Comparison of ENCODE assay signal across 1 cellular context in the genomic region with DNA sequence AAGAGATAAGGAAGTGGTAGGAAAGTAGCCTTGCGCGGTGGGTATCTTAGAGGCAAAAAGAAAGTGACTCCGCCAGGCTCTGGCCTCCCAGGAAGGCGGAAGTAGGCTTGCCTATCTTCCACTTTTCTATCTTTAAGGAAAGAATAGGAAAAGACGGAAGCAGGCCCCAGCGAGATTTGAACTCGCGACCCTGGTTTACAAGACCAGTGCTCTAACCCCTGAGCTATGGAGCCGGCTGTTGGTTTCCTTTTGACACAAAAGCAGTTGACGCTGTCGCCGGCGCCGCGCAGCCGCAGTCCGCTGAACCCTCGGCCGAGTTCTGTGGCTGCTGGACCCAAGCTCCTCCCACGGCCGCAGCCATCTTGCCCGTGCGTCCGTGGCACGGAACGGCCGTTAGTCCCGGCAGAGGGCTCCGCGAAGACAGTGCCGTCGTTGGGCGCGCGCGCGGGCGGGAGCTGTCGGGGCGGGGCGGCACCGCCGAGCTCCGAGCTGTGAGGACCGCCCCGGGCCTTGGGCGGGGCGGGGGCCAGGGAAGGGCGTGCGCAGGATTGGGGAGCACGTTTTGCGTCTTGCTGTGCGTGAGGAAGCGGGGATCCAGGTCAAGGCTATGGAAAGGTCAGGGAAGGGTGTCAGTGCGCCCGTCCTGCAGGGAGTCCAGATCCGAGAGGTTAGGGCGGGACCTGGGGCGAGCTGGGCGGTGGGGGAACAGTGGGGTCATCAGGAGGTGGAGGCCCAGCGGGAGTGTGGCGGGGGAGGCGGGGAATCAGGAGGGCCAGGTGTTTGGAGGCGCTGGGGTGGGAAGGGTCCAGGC.
TF ChIP-seq lines count a peak whose summit lies in the region.

No MANE protein-coding gene starts in this region.

TF ChIP-seq in HepG2, 621 proteins besides CTCF, POLR2A, EP300 and RAD21 (continued from another document and continues in another):
- TF ChIP-seq, protein P1, sequence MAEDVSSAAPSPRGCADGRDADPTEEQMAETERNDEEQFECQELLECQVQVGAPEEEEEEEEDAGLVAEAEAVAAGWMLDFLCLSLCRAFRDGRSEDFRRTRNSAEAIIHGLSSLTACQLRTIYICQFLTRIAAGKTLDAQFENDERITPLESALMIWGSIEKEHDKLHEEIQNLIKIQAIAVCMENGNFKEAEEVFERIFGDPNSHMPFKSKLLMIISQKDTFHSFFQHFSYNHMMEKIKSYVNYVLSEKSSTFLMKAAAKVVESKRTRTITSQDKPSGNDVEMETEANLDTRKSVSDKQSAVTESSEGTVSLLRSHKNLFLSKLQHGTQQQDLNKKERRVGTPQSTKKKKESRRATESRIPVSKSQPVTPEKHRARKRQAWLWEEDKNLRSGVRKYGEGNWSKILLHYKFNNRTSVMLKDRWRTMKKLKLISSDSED (CRISPR knock-in tag; IDR thresholded peaks at IDR 0.05), result no peak
- peak; percentile 63; the same call in 1 of the 2 replicates for TF ChIP-seq IRX3 (CRISPR knock-in tag; IDR thresholded peaks at IDR 0.05; ENCODE audit: borderline replicate concordance, low read depth)
- TF ChIP-seq KLF11 (CRISPR knock-in tag; IDR thresholded peaks at IDR 0.05), result 0 out of 2 replicates have a peak, but pooled peaks have one; percentile 25
- peak; percentile 95; the same call in 1 of the 2 replicates for TF ChIP-seq ZNF556 (CRISPR knock-in tag; IDR thresholded peaks at IDR 0.05; ENCODE audit: borderline replicate concordance)
- TF ChIP-seq RFX5 (IDR thresholded peaks at IDR 0.05; ENCODE audit: low read depth, low read length), result no peak
- TF ChIP-seq GTF2F1 (IDR thresholded peaks at IDR 0.05; ENCODE audit: low read length), result no peak
- TF ChIP-seq TGIF2 (CRISPR knock-in tag; IDR thresholded peaks at IDR 0.05), result peak; percentile 19; the same call in 1 of the 2 replicates
- peak; percentile 80; the same call in 1 of the 2 replicates for TF ChIP-seq ZNF563 (CRISPR knock-in tag; IDR thresholded peaks at IDR 0.05)
- TF ChIP-seq, protein P2, sequence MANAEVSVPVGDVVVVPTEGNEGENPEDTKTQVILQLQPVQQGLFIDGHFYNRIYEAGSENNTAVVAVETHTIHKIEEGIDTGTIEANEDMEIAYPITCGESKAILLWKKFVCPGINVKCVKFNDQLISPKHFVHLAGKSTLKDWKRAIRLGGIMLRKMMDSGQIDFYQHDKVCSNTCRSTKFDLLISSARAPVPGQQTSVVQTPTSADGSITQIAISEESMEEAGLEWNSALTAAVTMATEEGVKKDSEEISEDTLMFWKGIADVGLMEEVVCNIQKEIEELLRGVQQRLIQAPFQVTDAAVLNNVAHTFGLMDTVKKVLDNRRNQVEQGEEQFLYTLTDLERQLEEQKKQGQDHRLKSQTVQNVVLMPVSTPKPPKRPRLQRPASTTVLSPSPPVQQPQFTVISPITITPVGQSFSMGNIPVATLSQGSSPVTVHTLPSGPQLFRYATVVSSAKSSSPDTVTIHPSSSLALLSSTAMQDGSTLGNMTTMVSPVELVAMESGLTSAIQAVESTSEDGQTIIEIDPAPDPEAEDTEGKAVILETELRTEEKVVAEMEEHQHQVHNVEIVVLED (CRISPR knock-in tag; IDR thresholded peaks at IDR 0.05; ENCODE audit: borderline replicate concordance), result peak; percentile 82
- no peak for TF ChIP-seq MAZ (IDR thresholded peaks at IDR 0.05; ENCODE audit: borderline replicate concordance, low read depth, low read length)
- peak; percentile 79; the same call in 1 of the 2 replicates for TF ChIP-seq MAZ (CRISPR knock-in tag; IDR thresholded peaks at IDR 0.05; ENCODE audit: low read depth)
- no peak for TF ChIP-seq SOX13 (IDR thresholded peaks at IDR 0.05)
- peak in 1 of 2 experiments; percentile 27; a peak in 1 of 4 replicates for TF ChIP-seq SOX13 (CRISPR knock-in tag; conservative IDR thresholded peaks at IDR 0.05 in 1 of 2, IDR thresholded peaks at IDR 0.05 in 1 of 2)
- 0 out of 2 replicates have a peak, but pooled peaks have one; percentile 26 for TF ChIP-seq ZFYVE20 (CRISPR knock-in tag; IDR thresholded peaks at IDR 0.05; ENCODE audit: borderline replicate concordance, low read depth)
- no peak for TF ChIP-seq ZNF354B (CRISPR knock-in tag; IDR thresholded peaks at IDR 0.05)
- TF ChIP-seq ZNF24 (IDR thresholded peaks at IDR 0.05), result peak; percentile 99
- TF ChIP-seq, protein P3, sequence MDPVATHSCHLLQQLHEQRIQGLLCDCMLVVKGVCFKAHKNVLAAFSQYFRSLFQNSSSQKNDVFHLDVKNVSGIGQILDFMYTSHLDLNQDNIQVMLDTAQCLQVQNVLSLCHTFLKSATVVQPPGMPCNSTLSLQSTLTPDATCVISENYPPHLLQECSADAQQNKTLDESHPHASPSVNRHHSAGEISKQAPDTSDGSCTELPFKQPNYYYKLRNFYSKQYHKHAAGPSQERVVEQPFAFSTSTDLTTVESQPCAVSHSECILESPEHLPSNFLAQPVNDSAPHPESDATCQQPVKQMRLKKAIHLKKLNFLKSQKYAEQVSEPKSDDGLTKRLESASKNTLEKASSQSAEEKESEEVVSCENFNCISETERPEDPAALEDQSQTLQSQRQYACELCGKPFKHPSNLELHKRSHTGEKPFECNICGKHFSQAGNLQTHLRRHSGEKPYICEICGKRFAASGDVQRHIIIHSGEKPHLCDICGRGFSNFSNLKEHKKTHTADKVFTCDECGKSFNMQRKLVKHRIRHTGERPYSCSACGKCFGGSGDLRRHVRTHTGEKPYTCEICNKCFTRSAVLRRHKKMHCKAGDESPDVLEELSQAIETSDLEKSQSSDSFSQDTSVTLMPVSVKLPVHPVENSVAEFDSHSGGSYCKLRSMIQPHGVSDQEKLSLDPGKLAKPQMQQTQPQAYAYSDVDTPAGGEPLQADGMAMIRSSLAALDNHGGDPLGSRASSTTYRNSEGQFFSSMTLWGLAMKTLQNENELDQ (CRISPR knock-in tag; IDR thresholded peaks at IDR 0.05; ENCODE audit: borderline replicate concordance), result no peak
- no peak for TF ChIP-seq NFIB (CRISPR knock-in tag; IDR thresholded peaks at IDR 0.05; ENCODE audit: borderline replicate concordance)
- peak; percentile 84; the same call in 1 of the 2 replicates for TF ChIP-seq ZNF766 (CRISPR knock-in tag; IDR thresholded peaks at IDR 0.05; ENCODE audit: borderline replicate concordance)
- TF ChIP-seq ZFY (CRISPR knock-in tag; IDR thresholded peaks at IDR 0.05), result peak; percentile 60; the same call in 1 of the 2 replicates
- TF ChIP-seq ZFX (CRISPR knock-in tag; IDR thresholded peaks at IDR 0.05; ENCODE audit: low read depth), result peak; percentile 81
- TF ChIP-seq ZSCAN20 (CRISPR knock-in tag; IDR thresholded peaks at IDR 0.05; ENCODE audit: borderline replicate concordance), result peak; percentile 75; the same call in 1 of the 2 replicates
- TF ChIP-seq TSC22D2 (CRISPR knock-in tag; IDR thresholded peaks at IDR 0.05; ENCODE audit: borderline replicate concordance), result peak; percentile 65; the same call in 1 of the 2 replicates
- TF ChIP-seq GPN1 (CRISPR knock-in tag; IDR thresholded peaks at IDR 0.05; ENCODE audit: borderline replicate concordance), result no peak
- peak; percentile 89 for TF ChIP-seq ZSCAN31 (CRISPR knock-in tag; IDR thresholded peaks at IDR 0.05; ENCODE audit: low read depth)
- no peak for TF ChIP-seq MAFF (IDR thresholded peaks at IDR 0.05; ENCODE audit: low read depth, low read length)
- peak; percentile 70; the same call in 1 of the 2 replicates for TF ChIP-seq KDM2A (CRISPR knock-in tag; IDR thresholded peaks at IDR 0.05; ENCODE audit: borderline replicate concordance, low read depth)
- TF ChIP-seq FOXO1 (CRISPR knock-in tag; IDR thresholded peaks at IDR 0.05), result peak; percentile 49
- peak; percentile 15 to 74; a peak in 2 of 4 replicates for TF ChIP-seq NR2F1 (CRISPR knock-in tag; IDR thresholded peaks at IDR 0.05)
- peak; percentile 80; the same call in 1 of the 2 replicates for TF ChIP-seq ZNF256 (CRISPR knock-in tag; conservative IDR thresholded peaks at IDR 0.05)
- peak; percentile 64; the same call in 1 of the 2 replicates for TF ChIP-seq ARNTL (CRISPR knock-in tag; IDR thresholded peaks at IDR 0.05)
- TF ChIP-seq, protein P4, sequence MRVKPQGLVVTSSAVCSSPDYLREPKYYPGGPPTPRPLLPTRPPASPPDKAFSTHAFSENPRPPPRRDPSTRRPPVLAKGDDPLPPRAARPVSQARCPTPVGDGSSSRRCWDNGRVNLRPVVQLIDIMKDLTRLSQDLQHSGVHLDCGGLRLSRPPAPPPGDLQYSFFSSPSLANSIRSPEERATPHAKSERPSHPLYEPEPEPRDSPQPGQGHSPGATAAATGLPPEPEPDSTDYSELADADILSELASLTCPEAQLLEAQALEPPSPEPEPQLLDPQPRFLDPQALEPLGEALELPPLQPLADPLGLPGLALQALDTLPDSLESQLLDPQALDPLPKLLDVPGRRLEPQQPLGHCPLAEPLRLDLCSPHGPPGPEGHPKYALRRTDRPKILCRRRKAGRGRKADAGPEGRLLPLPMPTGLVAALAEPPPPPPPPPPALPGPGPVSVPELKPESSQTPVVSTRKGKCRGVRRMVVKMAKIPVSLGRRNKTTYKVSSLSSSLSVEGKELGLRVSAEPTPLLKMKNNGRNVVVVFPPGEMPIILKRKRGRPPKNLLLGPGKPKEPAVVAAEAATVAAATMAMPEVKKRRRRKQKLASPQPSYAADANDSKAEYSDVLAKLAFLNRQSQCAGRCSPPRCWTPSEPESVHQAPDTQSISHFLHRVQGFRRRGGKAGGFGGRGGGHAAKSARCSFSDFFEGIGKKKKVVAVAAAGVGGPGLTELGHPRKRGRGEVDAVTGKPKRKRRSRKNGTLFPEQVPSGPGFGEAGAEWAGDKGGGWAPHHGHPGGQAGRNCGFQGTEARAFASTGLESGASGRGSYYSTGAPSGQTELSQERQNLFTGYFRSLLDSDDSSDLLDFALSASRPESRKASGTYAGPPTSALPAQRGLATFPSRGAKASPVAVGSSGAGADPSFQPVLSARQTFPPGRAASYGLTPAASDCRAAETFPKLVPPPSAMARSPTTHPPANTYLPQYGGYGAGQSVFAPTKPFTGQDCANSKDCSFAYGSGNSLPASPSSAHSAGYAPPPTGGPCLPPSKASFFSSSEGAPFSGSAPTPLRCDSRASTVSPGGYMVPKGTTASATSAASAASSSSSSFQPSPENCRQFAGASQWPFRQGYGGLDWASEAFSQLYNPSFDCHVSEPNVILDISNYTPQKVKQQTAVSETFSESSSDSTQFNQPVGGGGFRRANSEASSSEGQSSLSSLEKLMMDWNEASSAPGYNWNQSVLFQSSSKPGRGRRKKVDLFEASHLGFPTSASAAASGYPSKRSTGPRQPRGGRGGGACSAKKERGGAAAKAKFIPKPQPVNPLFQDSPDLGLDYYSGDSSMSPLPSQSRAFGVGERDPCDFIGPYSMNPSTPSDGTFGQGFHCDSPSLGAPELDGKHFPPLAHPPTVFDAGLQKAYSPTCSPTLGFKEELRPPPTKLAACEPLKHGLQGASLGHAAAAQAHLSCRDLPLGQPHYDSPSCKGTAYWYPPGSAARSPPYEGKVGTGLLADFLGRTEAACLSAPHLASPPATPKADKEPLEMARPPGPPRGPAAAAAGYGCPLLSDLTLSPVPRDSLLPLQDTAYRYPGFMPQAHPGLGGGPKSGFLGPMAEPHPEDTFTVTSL (CRISPR knock-in tag; IDR thresholded peaks at IDR 0.05; ENCODE audit: borderline replicate concordance), result peak; percentile 66; the same call in 1 of the 2 replicates
- no peak for TF ChIP-seq ATF7 (IDR thresholded peaks at IDR 0.05)
- 0 out of 2 replicates have a peak, but pooled peaks have one; percentile 18 for TF ChIP-seq ATF7 (CRISPR knock-in tag; IDR thresholded peaks at IDR 0.05)
- TF ChIP-seq, protein P5, sequence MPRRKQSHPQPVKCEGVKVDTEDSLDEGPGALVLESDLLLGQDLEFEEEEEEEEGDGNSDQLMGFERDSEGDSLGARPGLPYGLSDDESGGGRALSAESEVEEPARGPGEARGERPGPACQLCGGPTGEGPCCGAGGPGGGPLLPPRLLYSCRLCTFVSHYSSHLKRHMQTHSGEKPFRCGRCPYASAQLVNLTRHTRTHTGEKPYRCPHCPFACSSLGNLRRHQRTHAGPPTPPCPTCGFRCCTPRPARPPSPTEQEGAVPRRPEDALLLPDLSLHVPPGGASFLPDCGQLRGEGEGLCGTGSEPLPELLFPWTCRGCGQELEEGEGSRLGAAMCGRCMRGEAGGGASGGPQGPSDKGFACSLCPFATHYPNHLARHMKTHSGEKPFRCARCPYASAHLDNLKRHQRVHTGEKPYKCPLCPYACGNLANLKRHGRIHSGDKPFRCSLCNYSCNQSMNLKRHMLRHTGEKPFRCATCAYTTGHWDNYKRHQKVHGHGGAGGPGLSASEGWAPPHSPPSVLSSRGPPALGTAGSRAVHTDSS (CRISPR knock-in tag; conservative IDR thresholded peaks at IDR 0.05), result no peak
- TF ChIP-seq TBP (CRISPR knock-in tag; IDR thresholded peaks at IDR 0.05), result 0 out of 2 replicates have a peak, but pooled peaks have one; percentile 54
- peak; percentile 21 for TF ChIP-seq PTBP1 (IDR thresholded peaks at IDR 0.05; ENCODE audit: low read depth, low read length, poor library complexity, severe bottlenecking)
- TF ChIP-seq, protein P6, sequence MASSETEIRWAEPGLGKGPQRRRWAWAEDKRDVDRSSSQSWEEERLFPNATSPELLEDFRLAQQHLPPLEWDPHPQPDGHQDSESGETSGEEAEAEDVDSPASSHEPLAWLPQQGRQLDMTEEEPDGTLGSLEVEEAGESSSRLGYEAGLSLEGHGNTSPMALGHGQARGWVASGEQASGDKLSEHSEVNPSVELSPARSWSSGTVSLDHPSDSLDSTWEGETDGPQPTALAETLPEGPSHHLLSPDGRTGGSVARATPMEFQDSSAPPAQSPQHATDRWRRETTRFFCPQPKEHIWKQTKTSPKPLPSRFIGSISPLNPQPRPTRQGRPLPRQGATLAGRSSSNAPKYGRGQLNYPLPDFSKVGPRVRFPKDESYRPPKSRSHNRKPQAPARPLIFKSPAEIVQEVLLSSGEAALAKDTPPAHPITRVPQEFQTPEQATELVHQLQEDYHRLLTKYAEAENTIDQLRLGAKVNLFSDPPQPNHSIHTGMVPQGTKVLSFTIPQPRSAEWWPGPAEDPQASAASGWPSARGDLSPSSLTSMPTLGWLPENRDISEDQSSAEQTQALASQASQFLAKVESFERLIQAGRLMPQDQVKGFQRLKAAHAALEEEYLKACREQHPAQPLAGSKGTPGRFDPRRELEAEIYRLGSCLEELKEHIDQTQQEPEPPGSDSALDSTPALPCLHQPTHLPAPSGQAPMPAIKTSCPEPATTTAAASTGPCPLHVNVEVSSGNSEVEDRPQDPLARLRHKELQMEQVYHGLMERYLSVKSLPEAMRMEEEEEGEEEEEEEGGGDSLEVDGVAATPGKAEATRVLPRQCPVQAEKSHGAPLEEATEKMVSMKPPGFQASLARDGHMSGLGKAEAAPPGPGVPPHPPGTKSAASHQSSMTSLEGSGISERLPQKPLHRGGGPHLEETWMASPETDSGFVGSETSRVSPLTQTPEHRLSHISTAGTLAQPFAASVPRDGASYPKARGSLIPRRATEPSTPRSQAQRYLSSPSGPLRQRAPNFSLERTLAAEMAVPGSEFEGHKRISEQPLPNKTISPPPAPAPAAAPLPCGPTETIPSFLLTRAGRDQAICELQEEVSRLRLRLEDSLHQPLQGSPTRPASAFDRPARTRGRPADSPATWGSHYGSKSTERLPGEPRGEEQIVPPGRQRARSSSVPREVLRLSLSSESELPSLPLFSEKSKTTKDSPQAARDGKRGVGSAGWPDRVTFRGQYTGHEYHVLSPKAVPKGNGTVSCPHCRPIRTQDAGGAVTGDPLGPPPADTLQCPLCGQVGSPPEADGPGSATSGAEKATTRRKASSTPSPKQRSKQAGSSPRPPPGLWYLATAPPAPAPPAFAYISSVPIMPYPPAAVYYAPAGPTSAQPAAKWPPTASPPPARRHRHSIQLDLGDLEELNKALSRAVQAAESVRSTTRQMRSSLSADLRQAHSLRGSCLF (CRISPR knock-in tag; IDR thresholded peaks at IDR 0.05; ENCODE audit: borderline replicate concordance), result peak; percentile 78; the same call in 1 of the 2 replicates
- 0 out of 2 replicates have a peak, but pooled peaks have one; percentile 21 for TF ChIP-seq SIN3B (IDR thresholded peaks at IDR 0.05; ENCODE audit: low read length)
- no peak for TF ChIP-seq MZF1 (CRISPR knock-in tag; IDR thresholded peaks at IDR 0.05; ENCODE audit: borderline replicate concordance)
- peak; percentile 67 for TF ChIP-seq ZNF629 (CRISPR knock-in tag; conservative IDR thresholded peaks at IDR 0.05)
- no peak for TF ChIP-seq FIP1L1 (IDR thresholded peaks at IDR 0.05; ENCODE audit: borderline replicate concordance, insufficient read depth, low read depth, low read length)
